10 cellular contexts compared by ENCODE assay signal in genomic region chr19:7098096-7098495, GRCh38. TPM values are rescaled to one million over a fixed set of nuclear protein-coding genes. Genes with fewer than 3 reads are reported as not detected.
A peak's percentile ranks its signal among the peaks of the same experiment; 100 is the strongest.
DNase-seq lines count a peak whose midpoint lies in the region; ATAC-seq and TF ChIP-seq lines count a peak whose summit lies in the region.
"Had no signal": no experiment of that assay in that cellular context is flagged by ENCODE, and none has a peak within 500 bp of the region (broad histone marks: within the 10 kb centered on the region; RNA-seq: fewer than 3 reads in every experiment).

No MANE protein-coding gene starts in this region.

- H3K9me3 Mint-ChIP-seq in activated naive CD8-positive, alpha-beta T cell treated with anti-CD3 and anti-CD28 coated beads, Interleukin-2, amount 10 ng/mL, durations not matched to agents 7 days and 5 days, result peaks cover 23% of the 10 kb centered on the region
- peaks cover 14% of the 10 kb centered on the region for H3K9me3 Mint-ChIP-seq in memory B cell

- H3K36me3 Mint-ChIP-seq in activated naive CD8-positive, alpha-beta T cell treated with anti-CD3 and anti-CD28 coated beads, Interleukin-2, amount 10 ng/mL, durations not matched to agents 7 days and 5 days, result peaks cover 9% of the 10 kb centered on the region
- peaks cover 4% of the 10 kb centered on the region for H3K36me3 Mint-ChIP-seq in memory B cell

- H3K27ac Mint-ChIP-seq in activated naive CD8-positive, alpha-beta T cell treated with anti-CD3 and anti-CD28 coated beads, Interleukin-2, amount 10 ng/mL, durations not matched to agents 7 days and 5 days, result peak overlapping the region; percentile 91
- H3K27ac Mint-ChIP-seq in memory B cell, result peak overlapping the region; percentile 90

- no peaks in the 10 kb centered on the region for H3K9me3 ChIP-seq in HEK293 (ENCODE audit: control insufficient read depth, insufficient read depth, low read depth, low read length)
- peaks cover 20% of the 10 kb centered on the region for H3K9me3 ChIP-seq in suprapubic skin

- H3K27ac ChIP-seq in 22Rv1 (peak overlapping the region; percentile 94), HEK293 (ENCODE audit: extremely low read depth, low read depth, low read length) (no peak overlapping the region), suprapubic skin (no peak overlapping the region)

- TF ChIP-seq POLR2A in suprapubic skin (IDR thresholded peaks at IDR 0.05), result no peak

- DNase-seq in activated naive CD8-positive, alpha-beta T cell treated with anti-CD3 and anti-CD28 coated beads, Interleukin-2, amount 10 ng/mL, durations not matched to agents 7 days and 5 days, result no peak
- DNase-seq in memory B cell (ENCODE audit: low spot score in 2 of 2) (no peak), cerebellum (ENCODE audit: low spot score) (no peak), suprapubic skin (ENCODE audit: low spot score in 2 of 2) (no peak), HuH-7 (ENCODE audit: low spot score) (no peak), NCI-H1417 (lab: John Stamatoyannopoulos, UW) (no peak)

- no peaks in the 10 kb centered on the region for H3K27me3 Mint-ChIP-seq in activated naive CD8-positive, alpha-beta T cell treated with anti-CD3 and anti-CD28 coated beads, Interleukin-2, amount 10 ng/mL, durations not matched to agents 7 days and 5 days
- no peaks in the 10 kb centered on the region for H3K27me3 Mint-ChIP-seq in memory B cell

- peak overlapping the region; percentile 85 for H3K4me3 Mint-ChIP-seq in activated naive CD8-positive, alpha-beta T cell treated with anti-CD3 and anti-CD28 coated beads, Interleukin-2, amount 10 ng/mL, durations not matched to agents 7 days and 5 days
- H3K4me3 Mint-ChIP-seq in memory B cell, result peak overlapping the region; percentile 96

- no peak for ATAC-seq in activated naive CD8-positive, alpha-beta T cell treated with anti-CD3 and anti-CD28 coated beads, Interleukin-2, amount 10 ng/mL, durations not matched to agents 7 days and 5 days (ENCODE audit: low read depth)
- ATAC-seq in memory B cell (ENCODE audit: low read depth), result no peak

- POLR2A ChIA-PET in HEK293 (lab: Yijun Ruan, JAX), result interaction anchor here (0.6 to 1.9 kb wide), 2 partner anchors 26 to 29 kb away, joined by 4 to 30 read pairs; partner anchors contain the start of gene ZNF557
- POLR2A ChIA-PET in activated naive CD8-positive, alpha-beta T cell treated with anti-CD3 and anti-CD28 coated beads, Interleukin-2, amount 10 ng/mL, durations not matched to agents 7 days and 5 days (lab: Charles Lee), result interaction anchor here (3.4 kb wide), 1 partner anchor 29 kb away, joined by 47 read pairs; the partner anchor contains the start of gene ZNF557

- H3K4me1 ChIP-seq in HEK293 (ENCODE audit: control insufficient read depth, insufficient read depth, low read length) (no peaks in the 10 kb centered on the region), suprapubic skin (peaks cover 7% of the 10 kb centered on the region)

- H3K27me3 ChIP-seq in suprapubic skin, result no peaks in the 10 kb centered on the region

- CTCF ChIA-PET in HEK293 (lab: Yijun Ruan, JAX), result interaction anchor here (0.6 kb wide), 1 partner anchor 307 kb away, joined by 3 read pairs; no protein-coding TSS in a partner anchor

- 100% methylated on average over 3 of the region's 3 CpGs for WGBS in suprapubic skin

- H3K36me3 ChIP-seq in HEK293 (ENCODE audit: control insufficient read depth in 2 of 2, insufficient read depth in 1 of 2, low read length in 2 of 2) (no peaks in the 10 kb centered on the region), suprapubic skin (no peaks in the 10 kb centered on the region)
- H3K36me3 ChIP-seq: SJSA1 had no signal

- TF ChIP-seq CTCF in 22Rv1 (IDR thresholded peaks at IDR 0.05) (no peak), HEK293 (tag by site-specific recombination; IDR thresholded peaks at IDR 0.05) (no peak), suprapubic skin (IDR thresholded peaks at IDR 0.05) (no peak)

- TF ChIP-seq EP300 in suprapubic skin (IDR thresholded peaks at IDR 0.05), result no peak

- peaks cover 19% of the 10 kb centered on the region for H3K4me1 Mint-ChIP-seq in activated naive CD8-positive, alpha-beta T cell treated with anti-CD3 and anti-CD28 coated beads, Interleukin-2, amount 10 ng/mL, durations not matched to agents 7 days and 5 days
- peaks cover 3% of the 10 kb centered on the region for H3K4me1 Mint-ChIP-seq in memory B cell

- H3K4me3 ChIP-seq in HEK293 (ENCODE audit: low read depth, low read length), result no peak overlapping the region
- no peak overlapping the region for H3K4me3 ChIP-seq in suprapubic skin

TF ChIP-seq in HEK293, 187 proteins besides CTCF, POLR2A, EP300 and RAD21:
- no peak for TF ChIP-seq ZNF670 (tag by site-specific recombination; IDR thresholded peaks at IDR 0.05; ENCODE audit: low read depth)
- TF ChIP-seq SETDB1 (IDR thresholded peaks at IDR 0.05; ENCODE audit: insufficient read length, low read length), result peak; percentile 25
- no peak for TF ChIP-seq ZNF19 (tag by site-specific recombination; IDR thresholded peaks at IDR 0.05; ENCODE audit: low read depth)
- TF ChIP-seq TRIM28 (IDR thresholded peaks at IDR 0.05; ENCODE audit: borderline replicate concordance, low read length), result no peak

RNA-seq across cellular contexts. Expression of gene ZNF557, which starts 28.6 kb away (rescaled TPM):
- total RNA-seq in activated naive CD8-positive, alpha-beta T cell treated with anti-CD3 and anti-CD28 coated beads, Interleukin-2, amount 10 ng/mL, durations not matched to agents 7 days and 5 days, result 10 to 100 TPM; 20.9 to 21.1 TPM
- 22.3 TPM for total RNA-seq in cerebellum
- total RNA-seq in suprapubic skin, result 1 to 10 TPM; 6.7 to 9.9 (median 7.7) TPM

RNA-seq across cellular contexts. Expression of gene MBD3L3, which starts 39.6 kb away (rescaled TPM):
- not detected for total RNA-seq in activated naive CD8-positive, alpha-beta T cell treated with anti-CD3 and anti-CD28 coated beads, Interleukin-2, amount 10 ng/mL, durations not matched to agents 7 days and 5 days
- total RNA-seq in cerebellum, result not detected
- not detected for total RNA-seq in suprapubic skin
- total RNA-seq: Daoy, SJSA1 had no signal

RNA-seq across cellular contexts. Expression of gene MBD3L2, which starts 49.0 kb away (rescaled TPM):
- not detected for total RNA-seq in activated naive CD8-positive, alpha-beta T cell treated with anti-CD3 and anti-CD28 coated beads, Interleukin-2, amount 10 ng/mL, durations not matched to agents 7 days and 5 days
- not detected for total RNA-seq in cerebellum
- total RNA-seq in suprapubic skin, result not detected
- total RNA-seq: Daoy, SJSA1 had no signal

RNA-seq across cellular contexts. Expression of gene MBD3L4, which starts 58.1 kb away (rescaled TPM):
- total RNA-seq in activated naive CD8-positive, alpha-beta T cell treated with anti-CD3 and anti-CD28 coated beads, Interleukin-2, amount 10 ng/mL, durations not matched to agents 7 days and 5 days, result not detected
- total RNA-seq in cerebellum (not detected), suprapubic skin (not detected)
- total RNA-seq: Daoy, SJSA1 had no signal
